In genomic region chr7:81604808-81605174, GRCh38 we compare ENCODE assay signal across 1 cellular context.
TF ChIP-seq lines count a peak whose summit lies in the region.

No MANE protein-coding gene starts in this region.

TF ChIP-seq in H1, 55 proteins besides CTCF, POLR2A, EP300 and RAD21 (continued from another document):
- TF ChIP-seq E2F6 (IDR thresholded peaks at IDR 0.05): no peak
- no peak for TF ChIP-seq SUZ12 (IDR thresholded peaks at IDR 0.05; ENCODE audit: low read length)
- no peak for TF ChIP-seq BCL11A (IDR thresholded peaks at IDR 0.05; ENCODE audit: low read depth in 2 of 2, low read length in 2 of 2)
- TF ChIP-seq HDAC2 (IDR thresholded peaks at IDR 0.05; ENCODE audit: borderline replicate concordance in 1 of 2, low read depth in 2 of 2, low read length in 2 of 2): no peak
- no peak for TF ChIP-seq SP4 (IDR thresholded peaks at IDR 0.05; ENCODE audit: low read length)
- TF ChIP-seq TAF1 (IDR thresholded peaks at IDR 0.05; ENCODE audit: low read depth, low read length): no peak
- TF ChIP-seq SP2 (IDR thresholded peaks at IDR 0.05; ENCODE audit: low read length): no peak
- TF ChIP-seq RBBP5 (IDR thresholded peaks at IDR 0.05; ENCODE audit: borderline replicate concordance, low read depth, low read length): no peak
- no peak for TF ChIP-seq POU5F1 (IDR thresholded peaks at IDR 0.05; ENCODE audit: low read depth, low read length)
- no peak for TF ChIP-seq ZNF274 (IDR thresholded peaks at IDR 0.05; ENCODE audit: borderline replicate concordance, extremely low read depth, low read length)
- TF ChIP-seq, protein P1, sequence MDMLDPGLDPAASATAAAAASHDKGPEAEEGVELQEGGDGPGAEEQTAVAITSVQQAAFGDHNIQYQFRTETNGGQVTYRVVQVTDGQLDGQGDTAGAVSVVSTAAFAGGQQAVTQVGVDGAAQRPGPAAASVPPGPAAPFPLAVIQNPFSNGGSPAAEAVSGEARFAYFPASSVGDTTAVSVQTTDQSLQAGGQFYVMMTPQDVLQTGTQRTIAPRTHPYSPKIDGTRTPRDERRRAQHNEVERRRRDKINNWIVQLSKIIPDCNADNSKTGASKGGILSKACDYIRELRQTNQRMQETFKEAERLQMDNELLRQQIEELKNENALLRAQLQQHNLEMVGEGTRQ (IDR thresholded peaks at IDR 0.05; ENCODE audit: low read length): no peak
- no peak for TF ChIP-seq CEBPB (IDR thresholded peaks at IDR 0.05; ENCODE audit: low read depth, low read length)
- no peak for TF ChIP-seq KDM5A (IDR thresholded peaks at IDR 0.05; ENCODE audit: low read length)
